ENCODE assay signal across 1 cellular context in the genomic region with DNA sequence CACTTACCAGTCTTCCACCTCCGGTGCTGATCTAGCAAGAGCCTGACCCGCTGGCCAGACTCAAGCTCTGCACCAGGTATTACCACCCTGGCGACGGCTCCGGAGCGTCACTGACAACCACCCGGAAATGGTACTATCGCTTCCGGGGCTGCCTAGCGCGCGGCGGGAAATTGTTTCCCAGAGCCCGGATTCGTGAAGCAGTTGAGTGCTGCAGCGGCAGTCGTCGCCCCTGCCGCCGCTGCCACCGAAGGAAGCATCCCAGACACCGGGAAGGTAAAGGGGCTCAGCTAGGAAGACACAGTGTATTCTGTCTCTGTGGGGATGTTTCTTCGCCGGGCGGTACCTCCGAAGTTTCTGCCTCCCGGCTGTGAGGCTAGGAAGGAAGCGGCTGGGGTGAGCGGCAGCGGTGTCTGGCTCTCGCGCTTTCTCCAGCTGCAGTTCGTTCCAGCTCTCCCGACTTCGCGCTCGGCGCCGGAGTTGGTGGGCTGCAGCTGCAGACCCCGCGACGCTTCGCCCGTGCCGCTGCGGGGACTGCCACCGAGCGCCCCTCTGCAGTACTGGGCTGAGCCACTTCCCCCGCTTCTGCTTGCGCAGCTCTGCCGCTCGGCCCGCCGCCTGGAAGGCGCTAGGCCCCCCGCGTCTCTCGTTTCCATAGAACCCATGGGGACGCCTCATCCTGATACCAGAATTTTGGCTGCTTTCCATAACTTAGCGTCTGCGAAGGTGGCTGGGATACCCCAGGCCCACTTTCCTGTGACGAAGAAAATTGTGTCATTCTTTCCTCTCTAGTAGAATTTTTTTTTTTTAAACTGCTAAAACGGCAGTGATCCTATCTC.
TF ChIP-seq lines count a peak whose summit lies in the region.

A gene with protein sequence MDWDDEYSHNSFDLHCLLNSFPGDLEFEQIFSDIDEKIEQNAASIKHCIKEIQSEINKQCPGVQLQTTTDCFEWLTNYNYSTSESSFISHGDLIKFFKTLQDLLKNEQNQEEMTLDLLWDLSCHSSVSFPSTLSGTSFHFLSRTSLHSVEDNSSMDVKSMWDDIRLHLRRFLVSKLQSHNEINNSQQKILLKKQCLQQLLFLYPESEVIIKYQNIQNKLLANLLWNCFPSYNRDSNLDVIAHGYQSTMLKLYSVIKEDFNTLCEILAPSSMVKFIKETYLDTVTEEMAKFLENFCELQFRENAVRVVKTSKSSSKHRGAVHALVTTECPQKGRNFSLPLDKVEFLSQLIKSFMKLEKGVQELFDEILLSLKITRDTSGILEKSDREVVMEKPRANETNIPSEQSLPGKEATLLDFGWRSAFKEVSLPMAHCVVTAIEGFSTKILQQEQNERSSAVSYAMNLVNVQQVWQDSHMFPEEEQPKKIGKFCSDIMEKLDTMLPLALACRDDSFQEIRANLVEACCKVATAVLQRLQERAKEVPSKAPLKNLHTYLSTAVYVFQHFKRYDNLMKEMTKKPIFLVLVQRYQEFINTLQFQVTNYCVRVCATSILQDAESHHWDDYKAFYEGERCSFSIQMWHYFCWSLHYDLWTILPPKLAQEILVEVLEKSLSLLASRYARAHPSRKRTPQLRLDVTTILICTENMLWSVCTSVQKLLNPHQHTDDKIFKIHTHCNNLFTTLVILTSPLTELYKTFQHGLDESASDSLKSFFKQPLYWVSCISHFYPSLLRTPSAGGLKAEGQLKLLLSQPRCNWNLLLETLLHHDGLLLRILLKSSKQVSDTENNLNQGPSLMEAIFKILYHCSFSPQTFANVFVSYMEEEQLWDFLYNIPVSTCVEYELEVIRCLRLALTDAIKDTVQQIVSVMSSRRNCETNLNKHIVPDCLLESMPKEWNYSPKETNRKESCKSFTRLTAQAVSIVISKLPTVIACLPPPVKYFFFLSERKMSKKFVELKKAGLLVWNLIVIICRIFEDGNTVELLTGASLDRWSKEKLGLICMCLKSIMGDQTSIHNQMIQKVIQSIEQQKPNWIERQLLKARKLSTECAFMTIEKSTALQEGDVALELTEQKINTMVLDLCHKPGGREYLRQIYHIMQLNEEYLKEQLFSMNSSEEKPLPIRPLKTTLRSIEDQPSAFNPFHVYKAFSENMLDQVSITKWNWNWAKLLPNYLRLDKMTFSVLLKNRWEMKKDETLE (N-terminal part only) (minus strand): TSS at position 112 of the 836 bp plus-strand sequence. CDS start 81,478 bp downstream, outside the sequence.
A gene (plus strand): TSS at position 177 of the 836 bp plus-strand sequence. CDS start 10,142 bp downstream, outside the sequence.

TF ChIP-seq in HEK293, 187 proteins besides CTCF, POLR2A, EP300 and RAD21 (continued from another document and continues in another):
- TF ChIP-seq, protein P1, sequence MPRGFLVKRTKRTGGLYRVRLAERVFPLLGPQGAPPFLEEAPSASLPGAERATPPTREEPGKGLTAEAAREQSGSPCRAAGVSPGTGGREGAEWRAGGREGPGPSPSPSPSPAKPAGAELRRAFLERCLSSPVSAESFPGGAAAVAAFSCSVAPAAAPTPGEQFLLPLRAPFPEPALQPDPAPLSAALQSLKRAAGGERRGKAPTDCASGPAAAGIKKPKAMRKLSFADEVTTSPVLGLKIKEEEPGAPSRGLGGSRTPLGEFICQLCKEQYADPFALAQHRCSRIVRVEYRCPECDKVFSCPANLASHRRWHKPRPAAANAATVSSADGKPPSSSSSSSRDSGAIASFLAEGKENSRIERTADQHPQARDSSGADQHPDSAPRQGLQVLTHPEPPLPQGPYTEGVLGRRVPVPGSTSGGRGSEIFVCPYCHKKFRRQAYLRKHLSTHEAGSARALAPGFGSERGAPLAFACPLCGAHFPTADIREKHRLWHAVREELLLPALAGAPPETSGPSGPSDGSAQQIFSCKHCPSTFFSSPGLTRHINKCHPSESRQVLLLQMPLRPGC (tag by site-specific recombination; IDR thresholded peaks at IDR 0.05) = peak; percentile 49; the same call in 1 of the 2 replicates
- no peak; the same call in 1 of the 2 replicates for TF ChIP-seq ZNF394 (tag by site-specific recombination; IDR thresholded peaks at IDR 0.05; ENCODE audit: borderline replicate concordance)
- TF ChIP-seq, protein P2, sequence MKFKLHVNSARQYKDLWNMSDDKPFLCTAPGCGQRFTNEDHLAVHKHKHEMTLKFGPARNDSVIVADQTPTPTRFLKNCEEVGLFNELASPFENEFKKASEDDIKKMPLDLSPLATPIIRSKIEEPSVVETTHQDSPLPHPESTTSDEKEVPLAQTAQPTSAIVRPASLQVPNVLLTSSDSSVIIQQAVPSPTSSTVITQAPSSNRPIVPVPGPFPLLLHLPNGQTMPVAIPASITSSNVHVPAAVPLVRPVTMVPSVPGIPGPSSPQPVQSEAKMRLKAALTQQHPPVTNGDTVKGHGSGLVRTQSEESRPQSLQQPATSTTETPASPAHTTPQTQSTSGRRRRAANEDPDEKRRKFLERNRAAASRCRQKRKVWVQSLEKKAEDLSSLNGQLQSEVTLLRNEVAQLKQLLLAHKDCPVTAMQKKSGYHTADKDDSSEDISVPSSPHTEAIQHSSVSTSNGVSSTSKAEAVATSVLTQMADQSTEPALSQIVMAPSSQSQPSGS (tag by site-specific recombination; IDR thresholded peaks at IDR 0.05; ENCODE audit: low read depth) = no peak
- TF ChIP-seq ZBTB7A (tag by site-specific recombination; IDR thresholded peaks at IDR 0.05; ENCODE audit: low read depth) = 0 out of 2 replicates have a peak, but pooled peaks have one; percentile 69
- TF ChIP-seq ZNF521 (tag by site-specific recombination; IDR thresholded peaks at IDR 0.05) = no peak
- peak; percentile 73; the same call in 1 of the 2 replicates for TF ChIP-seq ZFP37 (tag by site-specific recombination; IDR thresholded peaks at IDR 0.05)
- TF ChIP-seq ZNF777 (tag by site-specific recombination; IDR thresholded peaks at IDR 0.05; ENCODE audit: borderline replicate concordance) = peak; percentile 14; the same call in 1 of the 2 replicates
- TF ChIP-seq, protein P3, sequence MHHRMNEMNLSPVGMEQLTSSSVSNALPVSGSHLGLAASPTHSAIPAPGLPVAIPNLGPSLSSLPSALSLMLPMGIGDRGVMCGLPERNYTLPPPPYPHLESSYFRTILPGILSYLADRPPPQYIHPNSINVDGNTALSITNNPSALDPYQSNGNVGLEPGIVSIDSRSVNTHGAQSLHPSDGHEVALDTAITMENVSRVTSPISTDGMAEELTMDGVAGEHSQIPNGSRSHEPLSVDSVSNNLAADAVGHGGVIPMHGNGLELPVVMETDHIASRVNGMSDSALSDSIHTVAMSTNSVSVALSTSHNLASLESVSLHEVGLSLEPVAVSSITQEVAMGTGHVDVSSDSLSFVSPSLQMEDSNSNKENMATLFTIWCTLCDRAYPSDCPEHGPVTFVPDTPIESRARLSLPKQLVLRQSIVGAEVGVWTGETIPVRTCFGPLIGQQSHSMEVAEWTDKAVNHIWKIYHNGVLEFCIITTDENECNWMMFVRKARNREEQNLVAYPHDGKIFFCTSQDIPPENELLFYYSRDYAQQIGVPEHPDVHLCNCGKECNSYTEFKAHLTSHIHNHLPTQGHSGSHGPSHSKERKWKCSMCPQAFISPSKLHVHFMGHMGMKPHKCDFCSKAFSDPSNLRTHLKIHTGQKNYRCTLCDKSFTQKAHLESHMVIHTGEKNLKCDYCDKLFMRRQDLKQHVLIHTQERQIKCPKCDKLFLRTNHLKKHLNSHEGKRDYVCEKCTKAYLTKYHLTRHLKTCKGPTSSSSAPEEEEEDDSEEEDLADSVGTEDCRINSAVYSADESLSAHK (tag by site-specific recombination; IDR thresholded peaks at IDR 0.05) = peak; percentile 63; the same call in 1 of the 2 replicates
- TF ChIP-seq ZNF514 (tag by site-specific recombination; IDR thresholded peaks at IDR 0.05) = no peak
- TF ChIP-seq ZNF548 (tag by site-specific recombination; IDR thresholded peaks at IDR 0.05) = no peak
- TF ChIP-seq ZNF404 (tag by site-specific recombination; IDR thresholded peaks at IDR 0.05) = no peak
- no peak for TF ChIP-seq ZNF155 (tag by site-specific recombination; IDR thresholded peaks at IDR 0.05)
- no peak for TF ChIP-seq ZNF37A (tag by site-specific recombination; IDR thresholded peaks at IDR 0.05)
- no peak for TF ChIP-seq ZNF184 (tag by site-specific recombination; IDR thresholded peaks at IDR 0.05)
- TF ChIP-seq ZNF157 (tag by site-specific recombination; IDR thresholded peaks at IDR 0.05) = no peak
- TF ChIP-seq, protein P4, sequence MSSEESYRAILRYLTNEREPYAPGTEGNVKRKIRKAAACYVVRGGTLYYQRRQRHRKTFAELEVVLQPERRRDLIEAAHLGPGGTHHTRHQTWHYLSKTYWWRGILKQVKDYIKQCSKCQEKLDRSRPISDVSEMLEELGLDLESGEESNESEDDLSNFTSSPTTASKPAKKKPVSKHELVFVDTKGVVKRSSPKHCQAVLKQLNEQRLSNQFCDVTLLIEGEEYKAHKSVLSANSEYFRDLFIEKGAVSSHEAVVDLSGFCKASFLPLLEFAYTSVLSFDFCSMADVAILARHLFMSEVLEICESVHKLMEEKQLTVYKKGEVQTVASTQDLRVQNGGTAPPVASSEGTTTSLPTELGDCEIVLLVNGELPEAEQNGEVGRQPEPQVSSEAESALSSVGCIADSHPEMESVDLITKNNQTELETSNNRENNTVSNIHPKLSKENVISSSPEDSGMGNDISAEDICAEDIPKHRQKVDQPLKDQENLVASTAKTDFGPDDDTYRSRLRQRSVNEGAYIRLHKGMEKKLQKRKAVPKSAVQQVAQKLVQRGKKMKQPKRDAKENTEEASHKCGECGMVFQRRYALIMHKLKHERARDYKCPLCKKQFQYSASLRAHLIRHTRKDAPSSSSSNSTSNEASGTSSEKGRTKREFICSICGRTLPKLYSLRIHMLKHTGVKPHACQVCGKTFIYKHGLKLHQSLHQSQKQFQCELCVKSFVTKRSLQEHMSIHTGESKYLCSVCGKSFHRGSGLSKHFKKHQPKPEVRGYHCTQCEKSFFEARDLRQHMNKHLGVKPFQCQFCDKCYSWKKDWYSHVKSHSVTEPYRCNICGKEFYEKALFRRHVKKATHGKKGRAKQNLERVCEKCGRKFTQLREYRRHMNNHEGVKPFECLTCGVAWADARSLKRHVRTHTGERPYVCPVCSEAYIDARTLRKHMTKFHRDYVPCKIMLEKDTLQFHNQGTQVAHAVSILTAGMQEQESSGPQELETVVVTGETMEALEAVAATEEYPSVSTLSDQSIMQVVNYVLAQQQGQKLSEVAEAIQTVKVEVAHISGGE (tag by site-specific recombination; conservative IDR thresholded peaks at IDR 0.05; ENCODE audit: low read depth) = peak; percentile 98
- TF ChIP-seq ZNF239 (tag by site-specific recombination; IDR thresholded peaks at IDR 0.05) = no peak
- no peak for TF ChIP-seq ZNF423 (tag by site-specific recombination; IDR thresholded peaks at IDR 0.05)
- no peak for TF ChIP-seq ZNF292 (tag by site-specific recombination; IDR thresholded peaks at IDR 0.05; ENCODE audit: borderline replicate concordance, low read depth)
- no peak for TF ChIP-seq HOXA7 (CRISPR knock-in tag; IDR thresholded peaks at IDR 0.05; ENCODE audit: borderline replicate concordance)
- TF ChIP-seq ZNF658 (tag by site-specific recombination; IDR thresholded peaks at IDR 0.05) = no peak
- TF ChIP-seq ZNF433 (tag by site-specific recombination; IDR thresholded peaks at IDR 0.05; ENCODE audit: low read depth) = no peak
- no peak for TF ChIP-seq ZNF529 (tag by site-specific recombination; IDR thresholded peaks at IDR 0.05; ENCODE audit: insufficient replicate concordance)
- TF ChIP-seq ZFP69B (tag by site-specific recombination; IDR thresholded peaks at IDR 0.05) = no peak
- TF ChIP-seq ZNF654 (tag by site-specific recombination; IDR thresholded peaks at IDR 0.05; ENCODE audit: low read depth) = no peak
- TF ChIP-seq, protein P5, sequence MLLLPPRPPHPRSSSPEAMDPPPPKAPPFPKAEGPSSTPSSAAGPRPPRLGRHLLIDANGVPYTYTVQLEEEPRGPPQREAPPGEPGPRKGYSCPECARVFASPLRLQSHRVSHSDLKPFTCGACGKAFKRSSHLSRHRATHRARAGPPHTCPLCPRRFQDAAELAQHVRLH (tag by site-specific recombination; IDR thresholded peaks at IDR 0.05) = no peak
- TF ChIP-seq ZNF416 (tag by site-specific recombination; IDR thresholded peaks at IDR 0.05) = no peak
- peak; percentile 19; the same call in 1 of the 2 replicates for TF ChIP-seq ZSCAN30 (tag by site-specific recombination; IDR thresholded peaks at IDR 0.05)
- TF ChIP-seq, protein P6, sequence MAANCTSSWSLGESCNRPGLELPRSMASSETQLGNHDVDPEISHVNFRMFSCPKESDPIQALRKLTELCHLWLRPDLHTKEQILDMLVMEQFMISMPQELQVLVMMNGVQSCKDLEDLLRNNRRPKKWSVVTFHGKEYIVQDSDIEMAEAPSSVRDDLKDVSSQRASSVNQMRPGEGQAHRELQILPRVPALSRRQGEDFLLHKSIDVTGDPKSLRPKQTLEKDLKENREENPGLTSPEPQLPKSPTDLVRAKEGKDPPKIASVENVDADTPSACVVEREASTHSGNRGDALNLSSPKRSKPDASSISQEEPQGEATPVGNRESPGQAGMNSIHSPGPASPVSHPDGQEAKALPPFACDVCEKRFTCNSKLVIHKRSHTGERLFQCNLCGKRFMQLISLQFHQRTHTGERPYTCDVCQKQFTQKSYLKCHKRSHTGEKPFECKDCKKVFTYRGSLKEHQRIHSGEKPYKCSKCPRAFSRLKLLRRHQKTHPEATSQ (tag by site-specific recombination; IDR thresholded peaks at IDR 0.05) = 0 out of 2 replicates have a peak, but pooled peaks have one; percentile 44
- no peak for TF ChIP-seq REPIN1 (tag by site-specific recombination; IDR thresholded peaks at IDR 0.05; ENCODE audit: low read depth)
- TF ChIP-seq ZNF830 (tag by site-specific recombination; IDR thresholded peaks at IDR 0.05; ENCODE audit: low read depth) = no peak
- TF ChIP-seq ZNF146 (tag by site-specific recombination; IDR thresholded peaks at IDR 0.05) = no peak
- TF ChIP-seq, protein P7, sequence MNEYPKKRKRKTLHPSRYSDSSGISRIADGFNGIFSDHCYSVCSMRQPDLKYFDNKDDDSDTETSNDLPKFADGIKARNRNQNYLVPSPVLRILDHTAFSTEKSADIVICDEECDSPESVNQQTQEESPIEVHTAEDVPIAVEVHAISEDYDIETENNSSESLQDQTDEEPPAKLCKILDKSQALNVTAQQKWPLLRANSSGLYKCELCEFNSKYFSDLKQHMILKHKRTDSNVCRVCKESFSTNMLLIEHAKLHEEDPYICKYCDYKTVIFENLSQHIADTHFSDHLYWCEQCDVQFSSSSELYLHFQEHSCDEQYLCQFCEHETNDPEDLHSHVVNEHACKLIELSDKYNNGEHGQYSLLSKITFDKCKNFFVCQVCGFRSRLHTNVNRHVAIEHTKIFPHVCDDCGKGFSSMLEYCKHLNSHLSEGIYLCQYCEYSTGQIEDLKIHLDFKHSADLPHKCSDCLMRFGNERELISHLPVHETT (tag by site-specific recombination; IDR thresholded peaks at IDR 0.05) = 0 out of 2 replicates have a peak, but pooled peaks have one; percentile 19
- no peak for TF ChIP-seq MYNN (tag by site-specific recombination; IDR thresholded peaks at IDR 0.05; ENCODE audit: borderline replicate concordance)
- TF ChIP-seq, protein P8, sequence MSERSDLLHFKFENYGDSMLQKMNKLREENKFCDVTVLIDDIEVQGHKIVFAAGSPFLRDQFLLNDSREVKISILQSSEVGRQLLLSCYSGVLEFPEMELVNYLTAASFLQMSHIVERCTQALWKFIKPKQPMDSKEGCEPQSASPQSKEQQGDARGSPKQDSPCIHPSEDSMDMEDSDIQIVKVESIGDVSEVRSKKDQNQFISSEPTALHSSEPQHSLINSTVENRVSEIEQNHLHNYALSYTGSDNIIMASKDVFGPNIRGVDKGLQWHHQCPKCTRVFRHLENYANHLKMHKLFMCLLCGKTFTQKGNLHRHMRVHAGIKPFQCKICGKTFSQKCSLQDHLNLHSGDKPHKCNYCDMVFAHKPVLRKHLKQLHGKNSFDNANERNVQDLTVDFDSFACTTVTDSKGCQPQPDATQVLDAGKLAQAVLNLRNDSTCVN (tag by site-specific recombination; optimal IDR thresholded peaks at IDR 0.05) = peak; percentile 45
